In the genomic region with DNA sequence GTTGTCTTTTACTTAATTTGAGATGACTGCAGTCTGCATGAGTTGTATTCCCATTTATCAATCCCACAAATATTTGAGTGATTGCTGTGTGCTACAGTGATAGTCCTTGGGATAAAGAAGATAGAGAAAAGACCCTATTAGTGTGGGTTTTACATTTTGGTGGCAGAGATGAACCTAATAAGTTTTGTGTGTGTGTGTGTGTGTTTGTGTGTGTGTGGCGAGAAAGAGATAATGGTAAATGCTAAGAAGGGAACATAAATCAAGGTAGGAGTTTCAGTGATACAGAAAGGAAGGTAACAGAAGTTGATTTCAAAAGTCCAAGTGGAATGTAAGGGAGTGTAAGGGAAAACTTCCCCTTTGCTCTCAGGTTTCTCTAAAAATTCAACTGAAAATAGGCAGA, we compare ENCODE assay signal across 14 cellular contexts. TPM values are rescaled to one million over a fixed set of nuclear protein-coding genes. Genes with fewer than 3 reads are reported as not detected.
DNase-seq lines count a peak whose midpoint lies in the region; ATAC-seq lines count a peak whose summit lies in the region.
"Had no signal": no experiment of that assay in that cellular context is flagged by ENCODE, and none has a peak within 500 bp of the region (broad histone marks: within the 10 kb centered on the region; RNA-seq: fewer than 3 reads in every experiment).

No MANE protein-coding gene starts in this region.

- POLR2A ChIA-PET in activated CD8-positive, alpha-beta T cell treated with anti-CD3 and anti-CD28 coated beads, Interleukin-2, amount 10 ng/mL, durations not matched to agents 7 days and 5 days (lab: Charles Lee) = no interaction called here

- H3K36me3 Mint-ChIP-seq in stimulated activated naive CD8-positive, alpha-beta T cell treated with anti-CD3 and anti-CD28 coated beads, Interleukin-15, Interleukin-2, amounts not matched to agents 100 ng/mL and 50 ng/mL, for 24 hours (ENCODE audit: low read depth) = peaks cover 49% of the 10 kb centered on the region
- peaks cover 55% of the 10 kb centered on the region for H3K36me3 Mint-ChIP-seq in activated CD8-positive, alpha-beta T cell treated with anti-CD3 and anti-CD28 coated beads, Interleukin-2, amount 10 ng/mL, durations not matched to agents 7 days and 5 days (ENCODE audit: low read depth)
- peaks cover 10% of the 10 kb centered on the region for H3K36me3 Mint-ChIP-seq in memory B cell

- no peak overlapping the region for H3K4me3 Mint-ChIP-seq in stimulated activated naive CD8-positive, alpha-beta T cell treated with anti-CD3 and anti-CD28 coated beads, Interleukin-15, Interleukin-2, amounts not matched to agents 100 ng/mL and 50 ng/mL, for 24 hours
- no peak overlapping the region for H3K4me3 Mint-ChIP-seq in activated CD8-positive, alpha-beta T cell treated with anti-CD3 and anti-CD28 coated beads, Interleukin-2, amount 10 ng/mL, durations not matched to agents 7 days and 5 days
- peak overlapping the region; percentile 4 for H3K4me3 Mint-ChIP-seq in memory B cell

- H3K9me3 Mint-ChIP-seq in stimulated activated naive CD8-positive, alpha-beta T cell treated with anti-CD3 and anti-CD28 coated beads, Interleukin-15, Interleukin-2, amounts not matched to agents 100 ng/mL and 50 ng/mL, for 24 hours = no peaks in the 10 kb centered on the region
- no peaks in the 10 kb centered on the region for H3K9me3 Mint-ChIP-seq in activated CD8-positive, alpha-beta T cell treated with anti-CD3 and anti-CD28 coated beads, Interleukin-2, amount 10 ng/mL, durations not matched to agents 7 days and 5 days (ENCODE audit: insufficient read depth)
- H3K9me3 Mint-ChIP-seq in memory B cell = no peaks in the 10 kb centered on the region

- H3K27me3 Mint-ChIP-seq in stimulated activated naive CD8-positive, alpha-beta T cell treated with anti-CD3 and anti-CD28 coated beads, Interleukin-15, Interleukin-2, amounts not matched to agents 100 ng/mL and 50 ng/mL, for 24 hours = no peaks in the 10 kb centered on the region
- H3K27me3 Mint-ChIP-seq in activated CD8-positive, alpha-beta T cell treated with anti-CD3 and anti-CD28 coated beads, Interleukin-2, amount 10 ng/mL, durations not matched to agents 7 days and 5 days (ENCODE audit: low read depth) = no peaks in the 10 kb centered on the region
- no peaks in the 10 kb centered on the region for H3K27me3 Mint-ChIP-seq in memory B cell

- peaks cover 29% of the 10 kb centered on the region for H3K4me1 Mint-ChIP-seq in stimulated activated naive CD8-positive, alpha-beta T cell treated with anti-CD3 and anti-CD28 coated beads, Interleukin-15, Interleukin-2, amounts not matched to agents 100 ng/mL and 50 ng/mL, for 24 hours (ENCODE audit: low read depth)
- H3K4me1 Mint-ChIP-seq in activated CD8-positive, alpha-beta T cell treated with anti-CD3 and anti-CD28 coated beads, Interleukin-2, amount 10 ng/mL, durations not matched to agents 7 days and 5 days (ENCODE audit: low read depth) = peaks cover 32% of the 10 kb centered on the region
- peaks cover 14% of the 10 kb centered on the region for H3K4me1 Mint-ChIP-seq in memory B cell

- peak overlapping the region; percentile 24 for H3K27ac Mint-ChIP-seq in stimulated activated naive CD8-positive, alpha-beta T cell treated with anti-CD3 and anti-CD28 coated beads, Interleukin-15, Interleukin-2, amounts not matched to agents 100 ng/mL and 50 ng/mL, for 24 hours
- peak overlapping the region; percentile 20 for H3K27ac Mint-ChIP-seq in activated CD8-positive, alpha-beta T cell treated with anti-CD3 and anti-CD28 coated beads, Interleukin-2, amount 10 ng/mL, durations not matched to agents 7 days and 5 days
- peak overlapping the region; percentile 71 for H3K27ac Mint-ChIP-seq in memory B cell

- CTCF ChIA-PET in activated CD8-positive, alpha-beta T cell treated with anti-CD3 and anti-CD28 coated beads, Interleukin-2, amount 10 ng/mL, durations not matched to agents 7 days and 5 days (lab: Charles Lee) = interaction anchor here (0.6 to 2.4 kb wide), 4 partner anchors 9 to 361 kb away, joined by 3 to 6 read pairs (median 4); no protein-coding TSS in a partner anchor

- no peak for ATAC-seq in stimulated activated naive CD8-positive, alpha-beta T cell treated with anti-CD3 and anti-CD28 coated beads, Interleukin-15, Interleukin-2, amounts not matched to agents 100 U/mL and 50 U/mL, for 24 hours
- ATAC-seq in activated CD8-positive, alpha-beta T cell treated with anti-CD3 and anti-CD28 coated beads, Interleukin-2, amount 10 ng/mL, durations not matched to agents 7 days and 5 days = no peak
- ATAC-seq in memory B cell (ENCODE audit: low read depth) (no peak), GM21390 (IDR thresholded peaks at IDR 0.05; ENCODE audit: unreplicated experiment) (no peak), HG03159 (IDR thresholded peaks at IDR 0.05; ENCODE audit: unreplicated experiment) (no peak)

- DNase-seq in stimulated activated naive CD8-positive, alpha-beta T cell treated with anti-CD3 and anti-CD28 coated beads, Interleukin-15, Interleukin-2, amounts not matched to agents 100 U/mL and 50 U/mL, for 24 hours = no peak
- DNase-seq in activated CD8-positive, alpha-beta T cell treated with anti-CD3 and anti-CD28 coated beads, Interleukin-2, amount 10 ng/mL, durations not matched to agents 7 days and 5 days = no peak
- DNase-seq in memory B cell (ENCODE audit: low spot score in 2 of 2) (no peak), AG20443 (ENCODE audit: low spot score) (no peak), NCI-H226 (no peak)
- DNase-seq: activated CD8-positive, alpha-beta memory T cell treated with anti-CD3 and anti-CD28 coated beads for 24 hours; BE2C; DMS79 treated with DMSO at 0.1 percent for 48 hours; effector CD8-positive, alpha-beta T cell; NCI-H2029; SJCRH30 had no signal

RNA-seq across cellular contexts. Expression of a gene that starts 2.6 kb away (rescaled TPM):
- 10 to 100 TPM; 44.7 to 44.8 TPM for total RNA-seq in activated CD8-positive, alpha-beta T cell treated with anti-CD3 and anti-CD28 coated beads, Interleukin-2, amount 10 ng/mL, durations not matched to agents 7 days and 5 days

RNA-seq across cellular contexts. Expression of a gene that starts 15.0 kb away (rescaled TPM):
- total RNA-seq in activated CD8-positive, alpha-beta T cell treated with anti-CD3 and anti-CD28 coated beads, Interleukin-2, amount 10 ng/mL, durations not matched to agents 7 days and 5 days = 100 to 1,000 TPM; 151 to 153 TPM

RNA-seq across cellular contexts. Expression of a gene that starts 34.2 kb away (rescaled TPM):
- total RNA-seq in activated CD8-positive, alpha-beta T cell treated with anti-CD3 and anti-CD28 coated beads, Interleukin-2, amount 10 ng/mL, durations not matched to agents 7 days and 5 days = 10 to 100 TPM; 70.2 to 73.6 TPM

RNA-seq across cellular contexts. Expression of a gene that starts 34.3 kb away (rescaled TPM):
- total RNA-seq in activated CD8-positive, alpha-beta T cell treated with anti-CD3 and anti-CD28 coated beads, Interleukin-2, amount 10 ng/mL, durations not matched to agents 7 days and 5 days = 10 to 100 TPM; 42.9 to 47.0 TPM

Comparison
In these comparisons a context has a peak if more than half of its experiments do, and no peak if none do; other contexts are left out.
1. H3K27ac Mint-ChIP-seq: peak in every context shown above with its lines; median percentile 71 in memory B cell; 24 in stimulated activated naive CD8-positive, alpha-beta T cell treated with anti-CD3 and anti-CD28 coated beads, Interleukin-15, Interleukin-2, amounts not matched to agents 100 ng/mL and 50 ng/mL, for 24 hours; 20 in activated CD8-positive, alpha-beta T cell treated with anti-CD3 and anti-CD28 coated beads, Interleukin-2, amount 10 ng/mL, durations not matched to agents 7 days and 5 days.